ENCODE assay signal across 19 cellular contexts in genomic region chr9:93869863-93870262, GRCh38.
A peak's percentile ranks its signal among the peaks of the same experiment; 100 is the strongest.
DNase-seq lines count a peak whose midpoint lies in the region; ATAC-seq and TF ChIP-seq lines count a peak whose summit lies in the region.
"Had no signal": no experiment of that assay in that cellular context is flagged by ENCODE, and none has a peak within 500 bp of the region (broad histone marks: within the 10 kb centered on the region; RNA-seq: fewer than 3 reads in every experiment).

No MANE protein-coding gene starts in this region.

- H3K36me3 Mint-ChIP-seq in CD8-positive, alpha-beta T cell, result no peaks in the 10 kb centered on the region

- H3K9me3 ChIP-seq in neuronal stem cell (replicated peaks in 1 of 2; ENCODE audit: control insufficient read depth in 2 of 2, insufficient read depth in 1 of 2, low read depth in 1 of 2, low read length in 2 of 2) (peaks cover 6 to 11% of the 10 kb centered on the region in 2 donors), right lobe of liver (no peaks in the 10 kb centered on the region)
- H3K9me3 ChIP-seq in CD8-positive, alpha-beta T cell (ENCODE audit: low read length), result peaks cover 7% of the 10 kb centered on the region

- no peak overlapping the region for H3K4me2 ChIP-seq in neuronal stem cell (ENCODE audit: insufficient read depth, low read length, poor library complexity, severe bottlenecking)

- H3K4me1 ChIP-seq in neuronal stem cell (ENCODE audit: control insufficient read depth in 2 of 2, insufficient read depth in 1 of 2, low read depth in 1 of 2, low read length in 2 of 2) (peaks cover 0 to 11% of the 10 kb centered on the region in 2 donors), right lobe of liver (no peaks in the 10 kb centered on the region)
- H3K4me1 ChIP-seq in CD8-positive, alpha-beta T cell (ENCODE audit: insufficient read depth, low read length), result no peaks in the 10 kb centered on the region

- intact Hi-C loops in right lobe of liver (cut with DNase I), result no loop called here
- intact Hi-C loops in CD8-positive, alpha-beta T cell (cut with DNase I, micrococcal nuclease), result no loop called here

- peaks cover 14% of the 10 kb centered on the region for H3K9me3 Mint-ChIP-seq in CD8-positive, alpha-beta T cell

- H3K14ac ChIP-seq in neuronal stem cell (ENCODE audit: low read length), result no peak overlapping the region

- no peak overlapping the region for H3K23ac ChIP-seq in neuronal stem cell (ENCODE audit: low read depth, low read length, poor library complexity)

- peak overlapping the region; percentile 17 for H3K4ac ChIP-seq in neuronal stem cell (ENCODE audit: low read length)

- ATAC-seq in right lobe of liver, result no peak
- ATAC-seq in CD8-positive, alpha-beta T cell, result no peak
- ATAC-seq: HCT116, K562 had no signal

- no peak overlapping the region for H2BK120ac ChIP-seq in neuronal stem cell (ENCODE audit: low read depth, low read length)

- no peaks in the 10 kb centered on the region for H3K36me3 ChIP-seq in H7 (replicated peaks; ENCODE audit: control insufficient read depth, insufficient read depth, low read length)
- no peaks in the 10 kb centered on the region for H3K36me3 ChIP-seq in neuronal stem cell (replicated peaks in 1 of 2; ENCODE audit: control insufficient read depth in 2 of 2, insufficient read depth in 2 of 2, low read length in 2 of 2)
- H3K36me3 ChIP-seq in right lobe of liver, result no peaks in the 10 kb centered on the region
- H3K36me3 ChIP-seq in CD8-positive, alpha-beta T cell (ENCODE audit: insufficient read depth, low read length), result no peaks in the 10 kb centered on the region

- H3K27me3 Mint-ChIP-seq in CD8-positive, alpha-beta T cell (ENCODE audit: low read depth), result peaks cover 21% of the 10 kb centered on the region

- H3K79me1 ChIP-seq in neuronal stem cell (ENCODE audit: low read depth, low read length), result no peaks in the 10 kb centered on the region

- H2BK15ac ChIP-seq in neuronal stem cell (ENCODE audit: low read length), result peak overlapping the region; percentile 5

- no peak overlapping the region for H2BK12ac ChIP-seq in neuronal stem cell (ENCODE audit: low read length)

- POLR2A ChIA-PET in CD8-positive, alpha-beta T cell (lab: Charles Lee), result no interaction called here

- no peak overlapping the region for H4K91ac ChIP-seq in neuronal stem cell (ENCODE audit: low read depth, low read length, poor library complexity)

- H3K4me3 ChIP-seq in H7 (ENCODE audit: insufficient read depth, low read depth, low read length) (no peak overlapping the region), coronary artery (no peak overlapping the region), neuronal stem cell (ENCODE audit: low read length in 2 of 2) (peak overlapping the region in 1 of 2 donors; percentile 28), right lobe of liver (no peak overlapping the region)
- no peak overlapping the region for H3K4me3 ChIP-seq in CD8-positive, alpha-beta T cell (ENCODE audit: low read depth, low read length)
- H3K4me3 ChIP-seq: K562 had no signal

- peak overlapping the region; percentile 79 for H2BK5ac ChIP-seq in neuronal stem cell (ENCODE audit: low read length)

- peak overlapping the region; percentile 94 for H2AK5ac ChIP-seq in neuronal stem cell (ENCODE audit: low read depth, low read length)

- no peak overlapping the region for H3K9ac ChIP-seq in neuronal stem cell (ENCODE audit: low read depth, low read length, poor library complexity)

- DNase-seq in H7 (peak; percentile 34), coronary artery (ENCODE audit: low spot score) (peak; percentile 68), islet precursor cell (peak; percentile 35), neuronal stem cell (ENCODE audit: low spot score) (no peak), right lobe of liver (no peak), DMS153 treated with DMSO at 0.1 percent for 48 hours (lab: John Stamatoyannopoulos, UW; ENCODE audit: unreplicated experiment) (no peak), AG08395 (ENCODE audit: low spot score) (no peak)
- DNase-seq in CD8-positive, alpha-beta T cell, result no peak
- DNase-seq: ACHN; AML-193; Calu3; CD4-positive, alpha-beta T cell; DMS79; GDM1; HFFc6; IMR-90 had no signal

- no peak overlapping the region for H3K27ac Mint-ChIP-seq in CD8-positive, alpha-beta T cell
- H3K27ac Mint-ChIP-seq: CD4-positive, alpha-beta T cell; HFFc6 had no signal

- H2AFZ ChIP-seq in neuronal stem cell (ENCODE audit: low read length), result peak overlapping the region; percentile 12

- WGBS in neuronal stem cell (ENCODE audit: extremely low coverage in 2 of 2, insufficient read length in 2 of 2, insufficient replicate concordance in 1 of 2), 2 donors, result no CpG with 5 or more reads among the region's 8 CpGs
- no CpG with 5 or more reads among the region's 8 CpGs for WGBS in right lobe of liver (ENCODE audit: insufficient coverage, low coverage, low lambda C conversion rate, missing lambda C conversion rate)

- TF ChIP-seq CTCF in coronary artery (IDR thresholded peaks at IDR 0.05) (no peak), right lobe of liver (IDR thresholded peaks at IDR 0.05) (no peak)
- TF ChIP-seq CTCF in CD8-positive, alpha-beta T cell (IDR thresholded peaks at IDR 0.05), result no peak

- H3K27ac ChIP-seq in coronary artery (no peak overlapping the region), neuronal stem cell (replicated peaks; ENCODE audit: low read length) (no peak overlapping the region), right lobe of liver (no peak overlapping the region)
- no peak overlapping the region for H3K27ac ChIP-seq in CD8-positive, alpha-beta T cell (ENCODE audit: low read depth, low read length)
- H3K27ac ChIP-seq: C4-2B had no signal

- no peak for TF ChIP-seq POLR2A in right lobe of liver (IDR thresholded peaks at IDR 0.05)

- CTCF ChIA-PET in CD8-positive, alpha-beta T cell (lab: Charles Lee), result no interaction called here

- H3K18ac ChIP-seq in neuronal stem cell (ENCODE audit: low read length), result peak overlapping the region; percentile 84

- H4K8ac ChIP-seq in neuronal stem cell (ENCODE audit: low read depth, low read length), result no peak overlapping the region

- H3K4me1 Mint-ChIP-seq in CD8-positive, alpha-beta T cell (ENCODE audit: low read depth), result no peaks in the 10 kb centered on the region

- no peak overlapping the region for H3K4me3 Mint-ChIP-seq in CD8-positive, alpha-beta T cell
- H3K4me3 Mint-ChIP-seq: CD4-positive, alpha-beta T cell; HFFc6 had no signal

- no peaks in the 10 kb centered on the region for H3K27me3 ChIP-seq in H7 (ENCODE audit: control insufficient read depth, insufficient read depth, low read length)
- no peaks in the 10 kb centered on the region for H3K27me3 ChIP-seq in neuronal stem cell (ENCODE audit: control insufficient read depth in 3 of 3, insufficient read depth in 3 of 3, low read depth in 1 of 3, low read length in 3 of 3)
- no peaks in the 10 kb centered on the region for H3K27me3 ChIP-seq in right lobe of liver
- H3K27me3 ChIP-seq in CD8-positive, alpha-beta T cell (ENCODE audit: insufficient read depth, low read length), result no peaks in the 10 kb centered on the region

Comparison
In these comparisons a context has a peak if more than half of its experiments do, and no peak if none do; other contexts are left out.
1. DNase-seq: peak in H7 (single experiment), coronary artery (single experiment) and islet precursor cell (single experiment); none in neuronal stem cell (single experiment), right lobe of liver (0 of 3), DMS153 treated with DMSO at 0.1 percent for 48 hours (single experiment), CD8-positive, alpha-beta T cell (0 of 7) and AG08395 (single experiment).